1 cellular context compared by ENCODE assay signal in the genomic region with DNA sequence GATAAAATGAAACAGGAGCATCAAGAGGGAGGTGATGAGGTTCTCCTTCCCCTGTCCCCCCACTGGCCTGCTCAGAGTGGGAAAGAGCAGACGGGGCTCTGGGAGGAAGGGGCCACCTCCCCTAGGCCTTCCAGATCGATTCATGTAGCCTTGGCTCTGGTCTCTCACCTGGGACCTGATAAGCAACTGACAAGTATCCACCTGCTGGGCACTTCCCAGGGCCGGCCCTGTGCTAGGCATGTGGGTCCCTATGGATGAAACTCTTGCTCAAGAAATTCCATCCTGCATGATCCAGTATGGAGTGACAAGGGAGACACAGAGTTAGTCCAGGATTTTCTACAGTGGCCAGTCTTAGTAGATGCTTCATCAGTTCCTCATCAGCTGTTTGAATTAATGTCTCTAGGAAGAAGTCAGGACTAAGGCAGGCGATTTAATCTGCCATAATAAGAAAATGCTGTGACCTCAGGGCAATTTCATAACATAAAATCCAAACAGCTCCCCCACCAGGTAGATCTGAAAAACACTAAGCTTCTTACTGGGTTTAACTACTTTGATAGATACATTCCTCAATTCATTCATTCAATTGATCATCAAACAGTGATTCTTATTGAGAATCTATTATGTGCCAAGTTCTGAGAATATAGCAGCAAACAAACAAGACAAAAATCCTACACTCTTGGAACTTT.
TF ChIP-seq lines count a peak whose summit lies in the region.

No MANE protein-coding gene starts in this region.

TF ChIP-seq in K562, 482 proteins besides CTCF, POLR2A, EP300 and RAD21 (continued from another document):
- TF ChIP-seq, protein P1, sequence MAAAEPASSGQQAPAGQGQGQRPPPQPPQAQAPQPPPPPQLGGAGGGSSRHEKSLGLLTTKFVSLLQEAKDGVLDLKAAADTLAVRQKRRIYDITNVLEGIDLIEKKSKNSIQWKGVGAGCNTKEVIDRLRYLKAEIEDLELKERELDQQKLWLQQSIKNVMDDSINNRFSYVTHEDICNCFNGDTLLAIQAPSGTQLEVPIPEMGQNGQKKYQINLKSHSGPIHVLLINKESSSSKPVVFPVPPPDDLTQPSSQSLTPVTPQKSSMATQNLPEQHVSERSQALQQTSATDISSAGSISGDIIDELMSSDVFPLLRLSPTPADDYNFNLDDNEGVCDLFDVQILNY (CRISPR knock-in tag; IDR thresholded peaks at IDR 0.05) = no peak
- TF ChIP-seq, protein P2, sequence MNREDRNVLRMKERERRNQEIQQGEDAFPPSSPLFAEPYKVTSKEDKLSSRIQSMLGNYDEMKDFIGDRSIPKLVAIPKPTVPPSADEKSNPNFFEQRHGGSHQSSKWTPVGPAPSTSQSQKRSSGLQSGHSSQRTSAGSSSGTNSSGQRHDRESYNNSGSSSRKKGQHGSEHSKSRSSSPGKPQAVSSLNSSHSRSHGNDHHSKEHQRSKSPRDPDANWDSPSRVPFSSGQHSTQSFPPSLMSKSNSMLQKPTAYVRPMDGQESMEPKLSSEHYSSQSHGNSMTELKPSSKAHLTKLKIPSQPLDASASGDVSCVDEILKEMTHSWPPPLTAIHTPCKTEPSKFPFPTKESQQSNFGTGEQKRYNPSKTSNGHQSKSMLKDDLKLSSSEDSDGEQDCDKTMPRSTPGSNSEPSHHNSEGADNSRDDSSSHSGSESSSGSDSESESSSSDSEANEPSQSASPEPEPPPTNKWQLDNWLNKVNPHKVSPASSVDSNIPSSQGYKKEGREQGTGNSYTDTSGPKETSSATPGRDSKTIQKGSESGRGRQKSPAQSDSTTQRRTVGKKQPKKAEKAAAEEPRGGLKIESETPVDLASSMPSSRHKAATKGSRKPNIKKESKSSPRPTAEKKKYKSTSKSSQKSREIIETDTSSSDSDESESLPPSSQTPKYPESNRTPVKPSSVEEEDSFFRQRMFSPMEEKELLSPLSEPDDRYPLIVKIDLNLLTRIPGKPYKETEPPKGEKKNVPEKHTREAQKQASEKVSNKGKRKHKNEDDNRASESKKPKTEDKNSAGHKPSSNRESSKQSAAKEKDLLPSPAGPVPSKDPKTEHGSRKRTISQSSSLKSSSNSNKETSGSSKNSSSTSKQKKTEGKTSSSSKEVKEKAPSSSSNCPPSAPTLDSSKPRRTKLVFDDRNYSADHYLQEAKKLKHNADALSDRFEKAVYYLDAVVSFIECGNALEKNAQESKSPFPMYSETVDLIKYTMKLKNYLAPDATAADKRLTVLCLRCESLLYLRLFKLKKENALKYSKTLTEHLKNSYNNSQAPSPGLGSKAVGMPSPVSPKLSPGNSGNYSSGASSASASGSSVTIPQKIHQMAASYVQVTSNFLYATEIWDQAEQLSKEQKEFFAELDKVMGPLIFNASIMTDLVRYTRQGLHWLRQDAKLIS (CRISPR knock-in tag; IDR thresholded peaks at IDR 0.05) = no peak
- TF ChIP-seq, protein P3, sequence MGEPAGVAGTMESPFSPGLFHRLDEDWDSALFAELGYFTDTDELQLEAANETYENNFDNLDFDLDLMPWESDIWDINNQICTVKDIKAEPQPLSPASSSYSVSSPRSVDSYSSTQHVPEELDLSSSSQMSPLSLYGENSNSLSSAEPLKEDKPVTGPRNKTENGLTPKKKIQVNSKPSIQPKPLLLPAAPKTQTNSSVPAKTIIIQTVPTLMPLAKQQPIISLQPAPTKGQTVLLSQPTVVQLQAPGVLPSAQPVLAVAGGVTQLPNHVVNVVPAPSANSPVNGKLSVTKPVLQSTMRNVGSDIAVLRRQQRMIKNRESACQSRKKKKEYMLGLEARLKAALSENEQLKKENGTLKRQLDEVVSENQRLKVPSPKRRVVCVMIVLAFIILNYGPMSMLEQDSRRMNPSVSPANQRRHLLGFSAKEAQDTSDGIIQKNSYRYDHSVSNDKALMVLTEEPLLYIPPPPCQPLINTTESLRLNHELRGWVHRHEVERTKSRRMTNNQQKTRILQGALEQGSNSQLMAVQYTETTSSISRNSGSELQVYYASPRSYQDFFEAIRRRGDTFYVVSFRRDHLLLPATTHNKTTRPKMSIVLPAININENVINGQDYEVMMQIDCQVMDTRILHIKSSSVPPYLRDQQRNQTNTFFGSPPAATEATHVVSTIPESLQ (CRISPR knock-in tag; IDR thresholded peaks at IDR 0.05) = no peak
TF ChIP-seq in K562: peak in this region for 0.
